ENCODE assay signal across 8 cellular contexts in genomic region chr22:20392983-20393704, GRCh38. TPM values are rescaled to one million over a fixed set of nuclear protein-coding genes. Genes with fewer than 3 reads are reported as not detected.
DNase-seq lines count a peak whose midpoint lies in the region; ATAC-seq, FAIRE-seq and TF ChIP-seq lines count a peak whose summit lies in the region.

No MANE protein-coding gene starts in this region.

- H3K9me3 ChIP-seq in mesodermal cell (ENCODE audit: control insufficient read depth, low read length) (peaks cover 6% of the 10 kb centered on the region), vagina (no peaks in the 10 kb centered on the region)

- peak; percentile 10 for DNase-seq in stimulated activated CD4-positive, alpha-beta T cell treated with anti-CD3 and anti-CD28 coated beads, Interleukin-4, amount 100 ng/mL, for 1 hour
- DNase-seq in stimulated activated CD4-positive, alpha-beta T cell treated with anti-CD3 and anti-CD28 coated beads, Interleukin-2, amount 100 ng/mL, for 48 hours = no peak
- DNase-seq in bronchial epithelial cell (ENCODE audit: low read depth) = no peak
- no peak for DNase-seq in vagina (ENCODE audit: extremely low spot score in 2 of 2)
- no peak for DNase-seq in germinal center (ENCODE audit: low spot score)

- ATAC-seq in HG02588 (IDR thresholded peaks at IDR 0.05; ENCODE audit: unreplicated experiment) (no peak), GM19452 (IDR thresholded peaks at IDR 0.05; ENCODE audit: unreplicated experiment) (no peak)

- H3K4me3 ChIP-seq in bronchial epithelial cell (ENCODE audit: low read depth, low read length) (peak overlapping the region; percentile 64), mesodermal cell (ENCODE audit: extremely low read depth, insufficient read depth, low read length, poor library complexity, severe bottlenecking) (peak overlapping the region; percentile 83), vagina (peak overlapping the region; percentile 77 to 84)

- no peak overlapping the region for H3K27ac ChIP-seq in mesodermal cell (ENCODE audit: low read depth, low read length, severe bottlenecking)
- peak overlapping the region; percentile 52 for H3K27ac ChIP-seq in vagina

- no peak for TF ChIP-seq POLR2A in vagina (IDR thresholded peaks at IDR 0.05)

- intact Hi-C loops in vagina (cut with DNase I) = no loop called here

- H3K36me3 ChIP-seq in bronchial epithelial cell (ENCODE audit: control insufficient read depth, insufficient read depth, low read length) = no peaks in the 10 kb centered on the region
- peaks cover 17% of the 10 kb centered on the region for H3K36me3 ChIP-seq in mesodermal cell (ENCODE audit: control insufficient read depth, insufficient read depth, low read length)
- H3K36me3 ChIP-seq in vagina = no peaks in the 10 kb centered on the region

- 90 to 96% methylated on average over 21 to 23 of the region's 23 CpGs for WGBS in mesodermal cell (ENCODE audit: insufficient coverage in 2 of 2), 2 experiments

- TF ChIP-seq CTCF in bronchial epithelial cell (IDR thresholded peaks at IDR 0.05; ENCODE audit: insufficient read depth, low read length, severe bottlenecking) = no peak
- TF ChIP-seq CTCF in vagina (IDR thresholded peaks at IDR 0.05) = no peak

- no peak for FAIRE-seq in bronchial epithelial cell (lab: Jason Lieb, UNC)

- peaks cover 14% of the 10 kb centered on the region for H3K4me1 ChIP-seq in mesodermal cell (ENCODE audit: control insufficient read depth, insufficient read depth, low read length, poor library complexity, severe bottlenecking)
- H3K4me1 ChIP-seq in vagina = peaks cover 30% of the 10 kb centered on the region

- H3K27me3 ChIP-seq in bronchial epithelial cell (ENCODE audit: control insufficient read depth, insufficient read depth, low read length) (no peaks in the 10 kb centered on the region), vagina (no peaks in the 10 kb centered on the region)

RNA-seq across cellular contexts. Expression of gene ZNF74, which starts 0.8 kb away (rescaled TPM):
- total RNA-seq in bronchial epithelial cell = 7.8 and 15.5 TPM in 2 replicates
- polyA plus RNA-seq in mesodermal cell (2013, experiment 1 of 2) = 23.9 TPM
- polyA plus RNA-seq in mesodermal cell (2013, experiment 2 of 2) = 17.5 TPM
- 11.0 TPM for total RNA-seq in vagina

RNA-seq across cellular contexts. Expression of gene SCARF2, which starts 44.5 kb away (rescaled TPM):
- total RNA-seq in bronchial epithelial cell (0.26 and 0.53 TPM in 2 replicates), vagina (32.2 TPM)
- 28.7 TPM for polyA plus RNA-seq in mesodermal cell (2013, experiment 1 of 2)
- 20.2 TPM for polyA plus RNA-seq in mesodermal cell (2013, experiment 2 of 2)

Comparison
In these comparisons a context has a peak if more than half of its experiments do, and no peak if none do; other contexts are left out.
1. RNA of gene SCARF2, which starts 44.5 kb away (total RNA-seq): 32.2 TPM in vagina (single experiment); 0.26 to 0.53 TPM in bronchial epithelial cell; every median in the first group is over 10 times any median in the second.
2. Peak in every context shown above with its lines, with median percentiles within 50 percentile points of each other: H3K4me3 ChIP-seq.